In the genomic region with DNA sequence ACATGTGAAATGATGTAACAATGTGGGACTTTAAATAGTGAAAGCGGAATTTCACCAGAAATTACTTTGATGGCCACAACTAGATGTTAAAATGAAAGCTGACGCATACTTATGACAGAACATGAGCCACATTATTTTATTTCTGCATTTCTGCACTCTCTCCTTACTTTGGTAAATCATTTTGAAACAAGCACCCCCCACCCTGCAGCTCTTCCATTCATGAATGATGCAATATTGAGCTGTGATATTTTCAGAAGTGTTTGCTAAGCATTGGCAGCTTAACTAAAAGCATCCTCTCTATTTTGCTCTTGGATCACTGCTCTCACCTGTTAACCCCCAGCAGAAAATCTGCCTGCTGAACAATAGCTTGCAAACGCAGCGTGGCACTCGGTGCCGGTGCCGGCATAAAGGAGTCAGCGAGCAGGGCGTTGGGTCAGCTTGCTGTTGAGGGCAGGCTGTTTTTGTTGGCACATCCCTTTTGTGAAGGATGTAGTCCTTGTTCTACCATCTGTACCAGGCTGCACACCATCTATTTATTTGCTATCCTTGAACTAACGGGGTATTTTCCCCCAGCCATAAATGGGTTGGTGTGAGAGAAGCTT, we compare ENCODE assay signal across 1 cellular context.
TF ChIP-seq lines count a peak whose summit lies in the region.

No MANE protein-coding gene starts in this region.

TF ChIP-seq in HepG2, 621 proteins besides CTCF, POLR2A, EP300 and RAD21:
- no peak for TF ChIP-seq NFKB2 (CRISPR knock-in tag; IDR thresholded peaks at IDR 0.05; ENCODE audit: borderline replicate concordance)
- no peak for TF ChIP-seq ZBED4 (CRISPR knock-in tag; IDR thresholded peaks at IDR 0.05; ENCODE audit: borderline replicate concordance)
- TF ChIP-seq TBX2 (CRISPR knock-in tag; IDR thresholded peaks at IDR 0.05; ENCODE audit: borderline replicate concordance), result no peak
- no peak for TF ChIP-seq ZFP62 (CRISPR knock-in tag; IDR thresholded peaks at IDR 0.05)
- 0 out of 2 replicates have a peak, but pooled peaks have one; percentile 12 for TF ChIP-seq ATF7 (IDR thresholded peaks at IDR 0.05)
- TF ChIP-seq ATF7 (CRISPR knock-in tag; IDR thresholded peaks at IDR 0.05), result no peak
- TF ChIP-seq, protein P1, sequence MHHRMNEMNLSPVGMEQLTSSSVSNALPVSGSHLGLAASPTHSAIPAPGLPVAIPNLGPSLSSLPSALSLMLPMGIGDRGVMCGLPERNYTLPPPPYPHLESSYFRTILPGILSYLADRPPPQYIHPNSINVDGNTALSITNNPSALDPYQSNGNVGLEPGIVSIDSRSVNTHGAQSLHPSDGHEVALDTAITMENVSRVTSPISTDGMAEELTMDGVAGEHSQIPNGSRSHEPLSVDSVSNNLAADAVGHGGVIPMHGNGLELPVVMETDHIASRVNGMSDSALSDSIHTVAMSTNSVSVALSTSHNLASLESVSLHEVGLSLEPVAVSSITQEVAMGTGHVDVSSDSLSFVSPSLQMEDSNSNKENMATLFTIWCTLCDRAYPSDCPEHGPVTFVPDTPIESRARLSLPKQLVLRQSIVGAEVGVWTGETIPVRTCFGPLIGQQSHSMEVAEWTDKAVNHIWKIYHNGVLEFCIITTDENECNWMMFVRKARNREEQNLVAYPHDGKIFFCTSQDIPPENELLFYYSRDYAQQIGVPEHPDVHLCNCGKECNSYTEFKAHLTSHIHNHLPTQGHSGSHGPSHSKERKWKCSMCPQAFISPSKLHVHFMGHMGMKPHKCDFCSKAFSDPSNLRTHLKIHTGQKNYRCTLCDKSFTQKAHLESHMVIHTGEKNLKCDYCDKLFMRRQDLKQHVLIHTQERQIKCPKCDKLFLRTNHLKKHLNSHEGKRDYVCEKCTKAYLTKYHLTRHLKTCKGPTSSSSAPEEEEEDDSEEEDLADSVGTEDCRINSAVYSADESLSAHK (CRISPR knock-in tag; IDR thresholded peaks at IDR 0.05; ENCODE audit: borderline replicate concordance), result no peak
- no peak for TF ChIP-seq MZF1 (CRISPR knock-in tag; IDR thresholded peaks at IDR 0.05; ENCODE audit: borderline replicate concordance)
- TF ChIP-seq, protein P2, sequence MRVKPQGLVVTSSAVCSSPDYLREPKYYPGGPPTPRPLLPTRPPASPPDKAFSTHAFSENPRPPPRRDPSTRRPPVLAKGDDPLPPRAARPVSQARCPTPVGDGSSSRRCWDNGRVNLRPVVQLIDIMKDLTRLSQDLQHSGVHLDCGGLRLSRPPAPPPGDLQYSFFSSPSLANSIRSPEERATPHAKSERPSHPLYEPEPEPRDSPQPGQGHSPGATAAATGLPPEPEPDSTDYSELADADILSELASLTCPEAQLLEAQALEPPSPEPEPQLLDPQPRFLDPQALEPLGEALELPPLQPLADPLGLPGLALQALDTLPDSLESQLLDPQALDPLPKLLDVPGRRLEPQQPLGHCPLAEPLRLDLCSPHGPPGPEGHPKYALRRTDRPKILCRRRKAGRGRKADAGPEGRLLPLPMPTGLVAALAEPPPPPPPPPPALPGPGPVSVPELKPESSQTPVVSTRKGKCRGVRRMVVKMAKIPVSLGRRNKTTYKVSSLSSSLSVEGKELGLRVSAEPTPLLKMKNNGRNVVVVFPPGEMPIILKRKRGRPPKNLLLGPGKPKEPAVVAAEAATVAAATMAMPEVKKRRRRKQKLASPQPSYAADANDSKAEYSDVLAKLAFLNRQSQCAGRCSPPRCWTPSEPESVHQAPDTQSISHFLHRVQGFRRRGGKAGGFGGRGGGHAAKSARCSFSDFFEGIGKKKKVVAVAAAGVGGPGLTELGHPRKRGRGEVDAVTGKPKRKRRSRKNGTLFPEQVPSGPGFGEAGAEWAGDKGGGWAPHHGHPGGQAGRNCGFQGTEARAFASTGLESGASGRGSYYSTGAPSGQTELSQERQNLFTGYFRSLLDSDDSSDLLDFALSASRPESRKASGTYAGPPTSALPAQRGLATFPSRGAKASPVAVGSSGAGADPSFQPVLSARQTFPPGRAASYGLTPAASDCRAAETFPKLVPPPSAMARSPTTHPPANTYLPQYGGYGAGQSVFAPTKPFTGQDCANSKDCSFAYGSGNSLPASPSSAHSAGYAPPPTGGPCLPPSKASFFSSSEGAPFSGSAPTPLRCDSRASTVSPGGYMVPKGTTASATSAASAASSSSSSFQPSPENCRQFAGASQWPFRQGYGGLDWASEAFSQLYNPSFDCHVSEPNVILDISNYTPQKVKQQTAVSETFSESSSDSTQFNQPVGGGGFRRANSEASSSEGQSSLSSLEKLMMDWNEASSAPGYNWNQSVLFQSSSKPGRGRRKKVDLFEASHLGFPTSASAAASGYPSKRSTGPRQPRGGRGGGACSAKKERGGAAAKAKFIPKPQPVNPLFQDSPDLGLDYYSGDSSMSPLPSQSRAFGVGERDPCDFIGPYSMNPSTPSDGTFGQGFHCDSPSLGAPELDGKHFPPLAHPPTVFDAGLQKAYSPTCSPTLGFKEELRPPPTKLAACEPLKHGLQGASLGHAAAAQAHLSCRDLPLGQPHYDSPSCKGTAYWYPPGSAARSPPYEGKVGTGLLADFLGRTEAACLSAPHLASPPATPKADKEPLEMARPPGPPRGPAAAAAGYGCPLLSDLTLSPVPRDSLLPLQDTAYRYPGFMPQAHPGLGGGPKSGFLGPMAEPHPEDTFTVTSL (CRISPR knock-in tag; IDR thresholded peaks at IDR 0.05; ENCODE audit: borderline replicate concordance), result no peak
- peak; percentile 15; the same call in 1 of the 2 replicates for TF ChIP-seq CEBPB (IDR thresholded peaks at IDR 0.05; ENCODE audit: borderline replicate concordance, low read depth, low read length)
